In the genomic region with DNA sequence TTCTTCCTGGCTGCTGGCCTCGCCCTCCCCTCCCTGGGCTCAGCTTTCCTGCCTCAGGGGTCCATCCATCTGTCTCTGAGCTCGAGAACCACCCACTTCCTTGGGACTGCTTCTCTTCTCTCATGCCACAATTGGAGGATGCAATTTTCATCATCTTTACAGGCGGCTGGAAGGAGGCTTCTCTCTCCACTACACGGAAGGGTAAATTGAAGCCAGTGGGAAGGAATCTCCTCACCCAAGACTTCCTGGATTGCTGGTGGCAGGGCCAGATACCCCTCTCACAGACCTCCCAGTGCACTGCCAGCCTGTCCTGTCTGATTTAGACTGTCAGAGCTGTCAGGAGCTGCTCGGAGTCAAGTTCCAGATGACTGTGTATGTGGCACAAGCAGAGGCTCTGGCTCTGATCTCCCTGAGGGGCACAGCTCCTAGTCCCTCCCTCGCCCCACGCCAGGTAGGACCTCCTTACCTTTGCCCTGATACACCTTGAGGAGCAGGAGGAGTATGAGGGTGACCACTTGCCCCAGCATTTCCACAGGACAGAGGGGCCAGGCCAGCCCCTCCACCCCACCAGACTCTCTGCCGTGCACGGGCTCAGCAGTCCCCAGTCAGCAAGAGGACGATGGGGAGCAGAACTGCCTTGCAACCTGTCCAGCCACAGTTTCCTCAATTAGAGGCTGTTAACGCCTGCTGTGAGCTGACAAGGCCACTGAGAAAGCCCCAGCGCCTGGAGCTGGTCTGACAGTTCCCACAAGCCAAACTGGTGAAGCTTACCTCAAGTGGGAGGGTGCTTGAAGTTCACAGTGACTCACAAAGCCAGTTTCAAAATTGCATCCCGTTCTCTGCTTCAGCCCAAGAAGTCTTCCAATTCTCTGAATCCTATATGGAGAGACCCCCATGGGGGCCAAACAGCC, we compare ENCODE assay signal across 8 cellular contexts. TPM values are rescaled to one million over a fixed set of nuclear protein-coding genes. Genes with fewer than 3 reads are reported as not detected.
A peak's percentile ranks its signal among the peaks of the same experiment; 100 is the strongest.
DNase-seq lines count a peak whose midpoint lies in the region; ATAC-seq and TF ChIP-seq lines count a peak whose summit lies in the region.

A gene with protein sequence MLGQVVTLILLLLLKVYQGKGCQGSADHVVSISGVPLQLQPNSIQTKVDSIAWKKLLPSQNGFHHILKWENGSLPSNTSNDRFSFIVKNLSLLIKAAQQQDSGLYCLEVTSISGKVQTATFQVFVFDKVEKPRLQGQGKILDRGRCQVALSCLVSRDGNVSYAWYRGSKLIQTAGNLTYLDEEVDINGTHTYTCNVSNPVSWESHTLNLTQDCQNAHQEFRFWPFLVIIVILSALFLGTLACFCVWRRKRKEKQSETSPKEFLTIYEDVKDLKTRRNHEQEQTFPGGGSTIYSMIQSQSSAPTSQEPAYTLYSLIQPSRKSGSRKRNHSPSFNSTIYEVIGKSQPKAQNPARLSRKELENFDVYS (minus strand): TSS at position 737 of the 911 bp plus-strand sequence. CDS start 210 bp downstream, at position 527.

- H3K27me3 Mint-ChIP-seq in WTC11 (ENCODE audit: low read depth), result no peaks in the 10 kb centered on the region

- DNase-seq in WTC11 (ENCODE audit: low spot score) (no peak), fibroblast of villous mesenchyme (ENCODE audit: low read depth) (peak; percentile 10), NCI-H2081 (lab: John Stamatoyannopoulos, UW) (no peak), NCI-H82 treated with DMSO at 0.1 percent for 48 hours (lab: John Stamatoyannopoulos, UW; ENCODE audit: unreplicated experiment) (no peak)
- peak; percentile 61 for DNase-seq in stimulated activated CD4-positive, alpha-beta T cell treated with anti-CD3 and anti-CD28 coated beads, Interleukin-4, amount 100 ng/mL, for 24 hours

- no peaks in the 10 kb centered on the region for H3K36me3 Mint-ChIP-seq in WTC11

- CTCF ChIA-PET in WTC11 (lab: Charles Lee), result interaction anchor here (0.7 to 3.1 kb wide), 8 partner anchors 14 to 181 kb away, joined by 3 to 7 read pairs (median 4); a partner anchor contains a TSS

- TF ChIP-seq CTCF in WTC11 (IDR thresholded peaks at IDR 0.05) (no peak), fibroblast of villous mesenchyme (IDR thresholded peaks at IDR 0.05; ENCODE audit: insufficient read depth, low read depth, low read length) (no peak)

- no peak within 1 kb of the TSS for H3K4me3 ChIP-seq in fibroblast of villous mesenchyme (ENCODE audit: low read depth, low read length)

- ATAC-seq in GM19035 (IDR thresholded peaks at IDR 0.05; ENCODE audit: unreplicated experiment) (peak; percentile 76), HG03108 (IDR thresholded peaks at IDR 0.05; ENCODE audit: unreplicated experiment) (peak; percentile 68), WTC11 (peak; percentile 57), HG03457 (IDR thresholded peaks at IDR 0.05; ENCODE audit: unreplicated experiment) (no peak)

- H3K27ac Mint-ChIP-seq in WTC11, result no peak within 1 kb of the TSS

- H3K4me3 Mint-ChIP-seq in WTC11, result no peak within 1 kb of the TSS

- H3K4me1 Mint-ChIP-seq in WTC11, result peaks cover 7% of the 10 kb centered on the region

- POLR2A ChIA-PET in WTC11 (lab: Charles Lee), result interaction anchor here (0.7 kb wide), 1 partner anchor 243 kb away, joined by 4 read pairs; no protein-coding TSS in a partner anchor

- H3K9me3 Mint-ChIP-seq in WTC11, result no peaks in the 10 kb centered on the region

TF ChIP-seq in WTC11, 78 proteins besides CTCF, POLR2A, EP300 and RAD21:
- no peak for TF ChIP-seq ZNF396 (CRISPR knock-in tag; IDR thresholded peaks at IDR 0.05; ENCODE audit: borderline replicate concordance)
- no peak for TF ChIP-seq ZNF317 (CRISPR knock-in tag; IDR thresholded peaks at IDR 0.05; ENCODE audit: borderline replicate concordance, low read depth)
- TF ChIP-seq ZNF138 (CRISPR knock-in tag; conservative IDR thresholded peaks at IDR 0.05), result no peak

RNA-seq across cellular contexts. Expression of the gene that starts here (rescaled TPM):
- total RNA-seq in WTC11 (2021), result not detected in 3 replicates
- not detected in 2 replicates for total RNA-seq in fibroblast of villous mesenchyme

Comparison
In these comparisons a context has a peak if more than half of its experiments do, and no peak if none do; other contexts are left out.
1. Peak in ATAC-seq in WTC11; RNA of the gene not detected or under 1 TPM.
2. Peak in DNase-seq in fibroblast of villous mesenchyme; RNA of the gene not detected or under 1 TPM.